1 cellular context compared by ENCODE assay signal in genomic region chr2:240458900-240459391, GRCh38.
TF ChIP-seq lines count a peak whose summit lies in the region.

No MANE protein-coding gene starts in this region.

TF ChIP-seq in HepG2, 621 proteins besides CTCF, POLR2A, EP300 and RAD21:
- TF ChIP-seq, protein P1, sequence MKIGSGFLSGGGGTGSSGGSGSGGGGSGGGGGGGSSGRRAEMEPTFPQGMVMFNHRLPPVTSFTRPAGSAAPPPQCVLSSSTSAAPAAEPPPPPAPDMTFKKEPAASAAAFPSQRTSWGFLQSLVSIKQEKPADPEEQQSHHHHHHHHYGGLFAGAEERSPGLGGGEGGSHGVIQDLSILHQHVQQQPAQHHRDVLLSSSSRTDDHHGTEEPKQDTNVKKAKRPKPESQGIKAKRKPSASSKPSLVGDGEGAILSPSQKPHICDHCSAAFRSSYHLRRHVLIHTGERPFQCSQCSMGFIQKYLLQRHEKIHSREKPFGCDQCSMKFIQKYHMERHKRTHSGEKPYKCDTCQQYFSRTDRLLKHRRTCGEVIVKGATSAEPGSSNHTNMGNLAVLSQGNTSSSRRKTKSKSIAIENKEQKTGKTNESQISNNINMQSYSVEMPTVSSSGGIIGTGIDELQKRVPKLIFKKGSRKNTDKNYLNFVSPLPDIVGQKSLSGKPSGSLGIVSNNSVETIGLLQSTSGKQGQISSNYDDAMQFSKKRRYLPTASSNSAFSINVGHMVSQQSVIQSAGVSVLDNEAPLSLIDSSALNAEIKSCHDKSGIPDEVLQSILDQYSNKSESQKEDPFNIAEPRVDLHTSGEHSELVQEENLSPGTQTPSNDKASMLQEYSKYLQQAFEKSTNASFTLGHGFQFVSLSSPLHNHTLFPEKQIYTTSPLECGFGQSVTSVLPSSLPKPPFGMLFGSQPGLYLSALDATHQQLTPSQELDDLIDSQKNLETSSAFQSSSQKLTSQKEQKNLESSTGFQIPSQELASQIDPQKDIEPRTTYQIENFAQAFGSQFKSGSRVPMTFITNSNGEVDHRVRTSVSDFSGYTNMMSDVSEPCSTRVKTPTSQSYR (CRISPR knock-in tag; IDR thresholded peaks at IDR 0.05; ENCODE audit: borderline replicate concordance): 0 out of 2 replicates have a peak, but pooled peaks have one; percentile 19
- TF ChIP-seq KDM6A (CRISPR knock-in tag; IDR thresholded peaks at IDR 0.05; ENCODE audit: low read depth) (no peak), ZNF770 (CRISPR knock-in tag; IDR thresholded peaks at IDR 0.05) (no peak), ATAD3A (CRISPR knock-in tag; IDR thresholded peaks at IDR 0.05) (no peak), AGO2 (optimal IDR thresholded peaks at IDR 0.05; ENCODE audit: low read depth, low read length) (peak; percentile 34), ZNF558 (CRISPR knock-in tag; IDR thresholded peaks at IDR 0.05; ENCODE audit: borderline replicate concordance) (0 out of 2 replicates have a peak, but pooled peaks have one; percentile 44), NFE2L1 (CRISPR knock-in tag; IDR thresholded peaks at IDR 0.05; ENCODE audit: borderline replicate concordance) (no peak), ZNF878 (CRISPR knock-in tag; IDR thresholded peaks at IDR 0.05) (no peak)
